8 cellular contexts compared by ENCODE assay signal in genomic region chr11:76235233-76236091, GRCh38. TPM values are rescaled to one million over a fixed set of nuclear protein-coding genes. Genes with fewer than 3 reads are reported as not detected.
DNase-seq lines count a peak whose midpoint lies in the region; ATAC-seq and TF ChIP-seq lines count a peak whose summit lies in the region.

No MANE protein-coding gene starts in this region.

- POLR2A ChIA-PET in activated B cell treated with CpG ODN at 0.5 μM for 24 hours (lab: Charles Lee), result interaction anchor here (1.4 to 1.9 kb wide), 3 partner anchors 9 to 58 kb away, joined by 6 to 7 read pairs (median 7); no protein-coding TSS in a partner anchor

- H3K9me3 Mint-ChIP-seq in activated B cell treated with CpG ODN at 0.5 μM for 24 hours, result no peaks in the 10 kb centered on the region

- H3K36me3 Mint-ChIP-seq in activated B cell treated with CpG ODN at 0.5 μM for 24 hours (ENCODE audit: low read depth), result peaks cover 14% of the 10 kb centered on the region

- peak overlapping the region; percentile 93 for H3K27ac ChIP-seq in caudate nucleus (ENCODE audit: low read depth, low read length)

- H3K27me3 Mint-ChIP-seq in activated B cell treated with CpG ODN at 0.5 μM for 24 hours, result peaks cover 7% of the 10 kb centered on the region

- intact Hi-C loops in activated B cell treated with CpG ODN at 0.5 μM for 24 hours (cut with micrococcal nuclease), result loop anchor here (1.0 to 10.0 kb wide), 8 partner anchors 28 to 838 kb away; partner anchors contain the start of genes DGAT2, GVQW3, RPS3 and THAP12

- H3K4me3 Mint-ChIP-seq in activated B cell treated with CpG ODN at 0.5 μM for 24 hours, result peak overlapping the region; percentile 95

- H3K27ac Mint-ChIP-seq in activated B cell treated with CpG ODN at 0.5 μM for 24 hours, result peak overlapping the region; percentile 95

- ATAC-seq in GM18907 (IDR thresholded peaks at IDR 0.05; ENCODE audit: unreplicated experiment), result peak; percentile 71
- peak; percentile 75 for ATAC-seq in HG03135 (IDR thresholded peaks at IDR 0.05; ENCODE audit: unreplicated experiment)
- ATAC-seq in activated B cell treated with CpG ODN at 0.5 μM for 24 hours (ENCODE audit: low read depth), result peak; percentile 78

- CTCF ChIA-PET in activated B cell treated with CpG ODN at 0.5 μM for 24 hours (lab: Charles Lee), result interaction anchor here (1.3 to 4.7 kb wide), 2 partner anchors 27 to 83 kb away, joined by 3 to 49 read pairs; no protein-coding TSS in a partner anchor

- peaks cover 32% of the 10 kb centered on the region for H3K4me1 Mint-ChIP-seq in activated B cell treated with CpG ODN at 0.5 μM for 24 hours

- DNase-seq in AG08396 (ENCODE audit: low spot score), result peak; percentile 97
- peak; percentile 96 for DNase-seq in NCI-H2227 (lab: John Stamatoyannopoulos, UW; ENCODE audit: unreplicated experiment)
- DNase-seq in activated B cell treated with CpG ODN at 0.5 μM for 24 hours, result peak; percentile 82
- peak; percentile 34 to 97 (median 89) for DNase-seq in caudate nucleus (lab: John Stamatoyannopoulos, UW)
- DNase-seq in inferior parietal cortex (ENCODE audit: extremely low spot score), result peak; percentile 99
- DNase-seq in smooth muscle cell of the brain vasculature (ENCODE audit: low read depth, low spot score), result peak; percentile 80

- no peak for TF ChIP-seq CTCF in activated B cell treated with CpG ODN at 0.5 μM for 24 hours (IDR thresholded peaks at IDR 0.05)

RNA-seq across cellular contexts. Expression of gene WNT11, which starts 29.2 kb away (rescaled TPM):
- 0.16 and 0.37 TPM in 2 replicates for total RNA-seq in activated B cell treated with CpG ODN at 0.5 μM for 24 hours

Comparison
In these comparisons a context has a peak if more than half of its experiments do, and no peak if none do; other contexts are left out.
1. Peak in every context shown above with its lines: DNase-seq, ATAC-seq and H3K27ac ChIP-seq.